In genomic region chr17:47066841-47067682, GRCh38 we compare ENCODE assay signal across 8 cellular contexts.
DNase-seq lines count a peak whose midpoint lies in the region; ATAC-seq and TF ChIP-seq lines count a peak whose summit lies in the region.

No MANE protein-coding gene starts in this region.

- peak; percentile 61 for ATAC-seq in GM19467 (IDR thresholded peaks at IDR 0.05; ENCODE audit: unreplicated experiment)

- TF ChIP-seq POLR2A in erythroblast (IDR thresholded peaks at IDR 0.05; ENCODE audit: low read length) = peak; percentile 94

- TF ChIP-seq EP300 in Ishikawa (IDR thresholded peaks at IDR 0.05; ENCODE audit: borderline replicate concordance) = peak; percentile 72; the same call in 1 of the 2 replicates

- TF ChIP-seq RAD21 in Ishikawa (IDR thresholded peaks at IDR 0.05; ENCODE audit: low read depth) = peak; percentile 18; the same call in 1 of the 2 replicates

- DNase-seq in CD1c-positive myeloid dendritic cell (ENCODE audit: extremely low spot score) (peak; percentile 80), OCI-M1 (lab: John Stamatoyannopoulos, UW) (peak; percentile 93), activated T-cell treated with anti-CD3 and anti-CD28 coated beads for 4 hours (peak; percentile 63), erythroblast (lab: John Stamatoyannopoulos, UW) (peak; percentile 92 to 95), mucosa of gallbladder (ENCODE audit: low spot score) (peak; percentile 83)
- peak; percentile 30 to 61 for DNase-seq in stimulated activated CD8-positive, alpha-beta memory T cell treated with anti-CD3 and anti-CD28 coated beads, Interleukin-4, amount 100 ng/mL, for 1 hour (ENCODE audit: low read depth in 2 of 2, low spot score in 1 of 2)

TF ChIP-seq in Ishikawa, 13 proteins besides CTCF, POLR2A, EP300 and RAD21:
- TF ChIP-seq, protein P1, sequence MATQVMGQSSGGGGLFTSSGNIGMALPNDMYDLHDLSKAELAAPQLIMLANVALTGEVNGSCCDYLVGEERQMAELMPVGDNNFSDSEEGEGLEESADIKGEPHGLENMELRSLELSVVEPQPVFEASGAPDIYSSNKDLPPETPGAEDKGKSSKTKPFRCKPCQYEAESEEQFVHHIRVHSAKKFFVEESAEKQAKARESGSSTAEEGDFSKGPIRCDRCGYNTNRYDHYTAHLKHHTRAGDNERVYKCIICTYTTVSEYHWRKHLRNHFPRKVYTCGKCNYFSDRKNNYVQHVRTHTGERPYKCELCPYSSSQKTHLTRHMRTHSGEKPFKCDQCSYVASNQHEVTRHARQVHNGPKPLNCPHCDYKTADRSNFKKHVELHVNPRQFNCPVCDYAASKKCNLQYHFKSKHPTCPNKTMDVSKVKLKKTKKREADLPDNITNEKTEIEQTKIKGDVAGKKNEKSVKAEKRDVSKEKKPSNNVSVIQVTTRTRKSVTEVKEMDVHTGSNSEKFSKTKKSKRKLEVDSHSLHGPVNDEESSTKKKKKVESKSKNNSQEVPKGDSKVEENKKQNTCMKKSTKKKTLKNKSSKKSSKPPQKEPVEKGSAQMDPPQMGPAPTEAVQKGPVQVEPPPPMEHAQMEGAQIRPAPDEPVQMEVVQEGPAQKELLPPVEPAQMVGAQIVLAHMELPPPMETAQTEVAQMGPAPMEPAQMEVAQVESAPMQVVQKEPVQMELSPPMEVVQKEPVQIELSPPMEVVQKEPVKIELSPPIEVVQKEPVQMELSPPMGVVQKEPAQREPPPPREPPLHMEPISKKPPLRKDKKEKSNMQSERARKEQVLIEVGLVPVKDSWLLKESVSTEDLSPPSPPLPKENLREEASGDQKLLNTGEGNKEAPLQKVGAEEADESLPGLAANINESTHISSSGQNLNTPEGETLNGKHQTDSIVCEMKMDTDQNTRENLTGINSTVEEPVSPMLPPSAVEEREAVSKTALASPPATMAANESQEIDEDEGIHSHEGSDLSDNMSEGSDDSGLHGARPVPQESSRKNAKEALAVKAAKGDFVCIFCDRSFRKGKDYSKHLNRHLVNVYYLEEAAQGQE (IDR thresholded peaks at IDR 0.05; ENCODE audit: low read depth) = no peak
- peak; percentile 47; the same call in 1 of the 2 replicates for TF ChIP-seq TEAD4 (IDR thresholded peaks at IDR 0.05)
- peak; percentile 79 for TF ChIP-seq ZBTB7A (IDR thresholded peaks at IDR 0.05; ENCODE audit: low read depth)
- TF ChIP-seq, protein P2, sequence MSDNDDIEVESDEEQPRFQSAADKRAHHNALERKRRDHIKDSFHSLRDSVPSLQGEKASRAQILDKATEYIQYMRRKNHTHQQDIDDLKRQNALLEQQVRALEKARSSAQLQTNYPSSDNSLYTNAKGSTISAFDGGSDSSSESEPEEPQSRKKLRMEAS (IDR thresholded peaks at IDR 0.05) = peak; percentile 87
- 0 out of 2 replicates have a peak, but pooled peaks have one; percentile 29 for TF ChIP-seq FOXM1 (IDR thresholded peaks at IDR 0.05; ENCODE audit: borderline replicate concordance, low read depth)
- TF ChIP-seq CREB1 (IDR thresholded peaks at IDR 0.05; ENCODE audit: low read depth) = no peak
- TF ChIP-seq, protein P3, sequence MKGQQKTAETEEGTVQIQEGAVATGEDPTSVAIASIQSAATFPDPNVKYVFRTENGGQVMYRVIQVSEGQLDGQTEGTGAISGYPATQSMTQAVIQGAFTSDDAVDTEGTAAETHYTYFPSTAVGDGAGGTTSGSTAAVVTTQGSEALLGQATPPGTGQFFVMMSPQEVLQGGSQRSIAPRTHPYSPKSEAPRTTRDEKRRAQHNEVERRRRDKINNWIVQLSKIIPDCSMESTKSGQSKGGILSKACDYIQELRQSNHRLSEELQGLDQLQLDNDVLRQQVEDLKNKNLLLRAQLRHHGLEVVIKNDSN (IDR thresholded peaks at IDR 0.05) = peak; percentile 51; the same call in 1 of the 2 replicates
- TF ChIP-seq NFIC (IDR thresholded peaks at IDR 0.05) = peak; percentile 63
- peak; percentile 77 for TF ChIP-seq YY1 (IDR thresholded peaks at IDR 0.05; ENCODE audit: low read depth)
- TF ChIP-seq CEBPB (IDR thresholded peaks at IDR 0.05) = no peak; the same call in 1 of the 2 replicates
- peak; percentile 95 for TF ChIP-seq TAF1 (IDR thresholded peaks at IDR 0.05; ENCODE audit: low read depth)
- peak; percentile 89 for TF ChIP-seq TCF12 (IDR thresholded peaks at IDR 0.05; ENCODE audit: low read depth)

Comparison
In these comparisons a context has a peak if more than half of its experiments do, and no peak if none do; other contexts are left out.
1. Peak in every context shown above with its lines: DNase-seq and ATAC-seq.